ENCODE assay signal across 18 cellular contexts in the genomic region with DNA sequence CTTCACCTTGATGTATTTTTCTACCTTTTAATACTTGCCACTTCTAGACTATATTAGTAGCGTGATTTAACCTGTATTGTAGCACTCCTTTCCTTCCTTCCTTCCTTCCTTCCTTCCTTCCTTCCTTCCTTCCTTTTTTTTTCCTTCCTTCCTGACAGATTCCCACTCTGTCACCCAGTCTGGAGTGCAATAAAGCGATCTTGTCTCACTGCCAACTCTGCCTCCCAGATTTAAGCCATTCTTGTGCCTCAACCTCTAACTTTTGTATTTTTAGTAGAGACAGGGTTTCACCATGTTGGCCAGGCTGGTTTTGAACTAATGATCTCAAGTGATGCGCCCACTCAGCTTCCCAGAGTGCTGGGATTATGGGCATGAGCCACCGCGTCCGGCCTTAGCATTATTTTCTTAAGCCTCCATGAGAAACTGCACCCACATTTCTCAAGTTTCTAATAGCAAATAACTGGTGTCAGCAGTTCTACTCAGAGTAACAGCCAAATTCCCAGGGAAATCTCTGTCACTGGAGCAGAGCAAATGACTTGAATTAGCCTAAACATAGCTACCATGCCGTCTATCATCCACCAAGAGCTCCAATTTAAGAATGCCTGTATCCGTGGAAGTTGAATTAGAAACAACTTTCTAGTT.
DNase-seq lines count a peak whose midpoint lies in the region; ATAC-seq and TF ChIP-seq lines count a peak whose summit lies in the region.
"Had no signal": no experiment of that assay in that cellular context is flagged by ENCODE, and none has a peak within 500 bp of the region (broad histone marks: within the 10 kb centered on the region; RNA-seq: fewer than 3 reads in every experiment).

No MANE protein-coding gene starts in this region.

- H3K4me3 ChIP-seq in cardiac muscle cell = no peak overlapping the region
- no peak overlapping the region for H3K4me3 ChIP-seq in GM23338
- H3K4me3 ChIP-seq in prostate gland = no peak overlapping the region
- H3K4me3 ChIP-seq: GM12878, GM23248, HAP-1 had no signal

- no peaks in the 10 kb centered on the region for H3K9me2 ChIP-seq in GM23338 (ENCODE audit: insufficient read depth)

- peak overlapping the region; percentile 53 for H2AFZ ChIP-seq in GM23338
- H2AFZ ChIP-seq: GM23248 had no signal

- 95% methylated on average over 8 of the region's 8 CpGs for WGBS in prostate gland

- H3K27ac Mint-ChIP-seq in GM23338 = no peak overlapping the region
- H3K27ac Mint-ChIP-seq: CD8-positive, alpha-beta memory T cell; HFFc6 had no signal

- no peaks in the 10 kb centered on the region for H3F3A ChIP-seq in GM23338 (replicated peaks; ENCODE audit: low read depth)

- no peak for TF ChIP-seq POLR2A in prostate gland (IDR thresholded peaks at IDR 0.05)

- H3K27me3 ChIP-seq in cardiac muscle cell (no peaks in the 10 kb centered on the region), GM23338 (ENCODE audit: insufficient read depth) (no peaks in the 10 kb centered on the region), prostate gland (replicated peaks; ENCODE audit: insufficient read depth) (no peaks in the 10 kb centered on the region)

- H3K9me3 ChIP-seq in cardiac muscle cell (ENCODE audit: low read depth) (no peaks in the 10 kb centered on the region), prostate gland (no peaks in the 10 kb centered on the region)
- H3K9me3 ChIP-seq: HAP-1 had no signal

- H3K4me3 Mint-ChIP-seq in GM23338 = no peak overlapping the region
- H3K4me3 Mint-ChIP-seq: CD8-positive, alpha-beta memory T cell; HFFc6 had no signal

- H3K36me3 ChIP-seq in cardiac muscle cell (no peaks in the 10 kb centered on the region), GM23338 (ENCODE audit: insufficient read depth) (no peaks in the 10 kb centered on the region), prostate gland (no peaks in the 10 kb centered on the region)
- H3K36me3 ChIP-seq: HAP-1 had no signal

- peak overlapping the region; percentile 1 for H3K27ac ChIP-seq in cardiac muscle cell
- H3K27ac ChIP-seq in GM23338 (ENCODE audit: low read depth) = no peak overlapping the region
- no peak overlapping the region for H3K27ac ChIP-seq in prostate gland
- H3K27ac ChIP-seq: 22Rv1, GM23248 had no signal

- no peaks in the 10 kb centered on the region for H3K27me3 Mint-ChIP-seq in GM23338 (ENCODE audit: insufficient read depth, low read depth, poor library complexity)

- H3K79me2 ChIP-seq in GM23338 (replicated peaks; ENCODE audit: insufficient read depth) = no peaks in the 10 kb centered on the region

- no peak for ATAC-seq in left ventricle myocardium superior
- no peak for ATAC-seq in GM23338
- ATAC-seq: GM12878 had no signal

- intact Hi-C loops in left ventricle myocardium superior (cut with micrococcal nuclease) = no loop called here
- intact Hi-C loops in prostate gland (cut with DNase I) = no loop called here

- no peak for DNase-seq in cardiac muscle cell (ENCODE audit: low read depth in 1 of 2, low spot score in 1 of 2)
- DNase-seq in left ventricle myocardium superior = no peak
- no peak for DNase-seq in GM23338 (ENCODE audit: low spot score)
- DNase-seq in left kidney (ENCODE audit: low read depth, low spot score) = peak; percentile 2
- no peak for DNase-seq in activated gamma-delta T cell treated with Interleukin-2 at 50 U/mL for 16 hours
- no peak for DNase-seq in prostate gland (ENCODE audit: low spot score)
- no peak for DNase-seq in epidermal melanocyte (ENCODE audit: insufficient read length, low spot score)
- DNase-seq: C1 segment of cervical spinal cord; CD8-positive, alpha-beta memory T cell; DMS 273 treated with DMSO at 0.1 percent for 48 hours; DMS79; EL; GDM1; GM23248; HFFc6 had no signal

- H3K4me1 Mint-ChIP-seq in GM23338 = peaks cover 4% of the 10 kb centered on the region; the same call in 1 of the 3 replicates
- H3K4me1 Mint-ChIP-seq: CD8-positive, alpha-beta memory T cell had no signal

- H3K4me1 ChIP-seq in cardiac muscle cell (ENCODE audit: low read depth) = peaks cover 38% of the 10 kb centered on the region
- H3K4me1 ChIP-seq in GM23338 (ENCODE audit: insufficient read depth) = no peaks in the 10 kb centered on the region
- H3K4me1 ChIP-seq in prostate gland (replicated peaks) = no peaks in the 10 kb centered on the region
- H3K4me1 ChIP-seq: HAP-1 had no signal

- H4K20me1 ChIP-seq in GM23338 (replicated peaks; ENCODE audit: insufficient read depth) = no peaks in the 10 kb centered on the region

- no peaks in the 10 kb centered on the region; the same call in 2 of the 3 replicates for H3K9me3 Mint-ChIP-seq in GM23338

- no peak overlapping the region for H3K4me2 ChIP-seq in GM23338

- TF ChIP-seq CTCF in cardiac muscle cell (IDR thresholded peaks at IDR 0.05; ENCODE audit: low read depth, low read length) (no peak), GM23338 (conservative IDR thresholded peaks at IDR 0.05; ENCODE audit: low read depth in 2 of 2) (no peak), prostate gland (IDR thresholded peaks at IDR 0.05) (no peak)

- peaks cover 11% of the 10 kb centered on the region; the same call in 2 of the 3 replicates for H3K36me3 Mint-ChIP-seq in GM23338 (ENCODE audit: low read depth)
- H3K36me3 Mint-ChIP-seq: CD8-positive, alpha-beta memory T cell had no signal

TF ChIP-seq in GM23338, 12 proteins besides CTCF, POLR2A, EP300 and RAD21:
- TF ChIP-seq POLR2AphosphoS5 (IDR thresholded peaks at IDR 0.05; ENCODE audit: low read depth) (no peak), NANOG (IDR thresholded peaks at IDR 0.05; ENCODE audit: borderline replicate concordance) (no peak), ZNF114 (CRISPR knock-in tag; IDR thresholded peaks at IDR 0.05) (no peak), STAT1 (IDR thresholded peaks at IDR 0.05; ENCODE audit: unreplicated experiment) (no peak), EZH2 (IDR thresholded peaks at IDR 0.05; ENCODE audit: low read depth, unreplicated experiment) (no peak), JUNB (IDR thresholded peaks at IDR 0.05; ENCODE audit: unreplicated experiment) (no peak)
- TF ChIP-seq, protein P1, sequence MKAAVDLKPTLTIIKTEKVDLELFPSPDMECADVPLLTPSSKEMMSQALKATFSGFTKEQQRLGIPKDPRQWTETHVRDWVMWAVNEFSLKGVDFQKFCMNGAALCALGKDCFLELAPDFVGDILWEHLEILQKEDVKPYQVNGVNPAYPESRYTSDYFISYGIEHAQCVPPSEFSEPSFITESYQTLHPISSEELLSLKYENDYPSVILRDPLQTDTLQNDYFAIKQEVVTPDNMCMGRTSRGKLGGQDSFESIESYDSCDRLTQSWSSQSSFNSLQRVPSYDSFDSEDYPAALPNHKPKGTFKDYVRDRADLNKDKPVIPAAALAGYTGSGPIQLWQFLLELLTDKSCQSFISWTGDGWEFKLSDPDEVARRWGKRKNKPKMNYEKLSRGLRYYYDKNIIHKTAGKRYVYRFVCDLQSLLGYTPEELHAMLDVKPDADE (IDR thresholded peaks at IDR 0.05) = no peak
